8 cellular contexts compared by ENCODE assay signal in genomic region chr5:174323878-174324281, GRCh38.
A peak's percentile ranks its signal among the peaks of the same experiment; 100 is the strongest.
DNase-seq lines count a peak whose midpoint lies in the region; ATAC-seq and TF ChIP-seq lines count a peak whose summit lies in the region.

No MANE protein-coding gene starts in this region.

- H3K9me3 ChIP-seq in left ventricle myocardium inferior (replicated peaks) = no peaks in the 10 kb centered on the region

- H3K4me3 ChIP-seq in left ventricle myocardium inferior (no peak overlapping the region), epithelial cell of proximal tubule (ENCODE audit: low read depth, low read length) (no peak overlapping the region)

- no peak overlapping the region for H3K27ac ChIP-seq in left ventricle myocardium inferior (replicated peaks)

- H3K4me1 ChIP-seq in left ventricle myocardium inferior = no peaks in the 10 kb centered on the region

- no peak for TF ChIP-seq CTCF in left ventricle myocardium inferior (IDR thresholded peaks at IDR 0.05; ENCODE audit: borderline replicate concordance)
- TF ChIP-seq CTCF in epithelial cell of proximal tubule (conservative IDR thresholded peaks at IDR 0.05; ENCODE audit: low read depth, low read length) = no peak

- intact Hi-C loops in Right ventricle myocardium inferior (cut with DNase I) (no loop called here), left ventricle myocardium inferior (cut with micrococcal nuclease) (no loop called here)

- ATAC-seq in Right ventricle myocardium inferior (no peak), HG02623 (IDR thresholded peaks at IDR 0.05; ENCODE audit: unreplicated experiment) (peak; percentile 61)

- H3K36me3 ChIP-seq in left ventricle myocardium inferior = no peaks in the 10 kb centered on the region

- peaks cover 83% of the 10 kb centered on the region for H3K27me3 ChIP-seq in left ventricle myocardium inferior (ENCODE audit: low read depth)

- DNase-seq in Right ventricle myocardium inferior (ENCODE audit: missing footprints) = peak; percentile 58
- DNase-seq in left ventricle myocardium inferior = no peak
- DNase-seq in NCI-H69 (lab: John Stamatoyannopoulos, UW) = peak; percentile 90
- DNase-seq in epithelial cell of proximal tubule (ENCODE audit: low read depth) = peak; percentile 13
- DNase-seq in superior temporal gyrus (ENCODE audit: extremely low spot score) = peak; percentile 50
- DNase-seq in HK-2 (ENCODE audit: unreplicated experiment) = no peak
- no peak for DNase-seq in NCI-H1436 (lab: John Stamatoyannopoulos, UW)

Comparison
In these comparisons a context has a peak if more than half of its experiments do, and no peak if none do; other contexts are left out.
1. DNase-seq: peak in Right ventricle myocardium inferior (single experiment), NCI-H69 (single experiment), epithelial cell of proximal tubule (single experiment) and superior temporal gyrus (single experiment); none in left ventricle myocardium inferior (single experiment), HK-2 (single experiment) and NCI-H1436 (single experiment).